ENCODE assay signal across 17 cellular contexts in genomic region chr5:97735209-97735608, GRCh38.
DNase-seq lines count a peak whose midpoint lies in the region; TF ChIP-seq lines count a peak whose summit lies in the region.
"Had no signal": no experiment of that assay in that cellular context is flagged by ENCODE, and none has a peak within 500 bp of the region (broad histone marks: within the 10 kb centered on the region; RNA-seq: fewer than 3 reads in every experiment).

No MANE protein-coding gene starts in this region.

- H3K27ac ChIP-seq in RWPE1: no peak overlapping the region
- H3K27ac ChIP-seq: PC-9, upper lobe of right lung had no signal

- POLR2A ChIA-PET in RWPE1 (lab: Yijun Ruan, JAX; ENCODE audit: low non-redundant PET): no interaction called here

- DNase-seq in ELR (ENCODE audit: low read depth): peak; percentile 92
- DNase-seq in RWPE1 (ENCODE audit: low spot score): peak; percentile 80
- peak; percentile 98 for DNase-seq in epithelial cell of esophagus (ENCODE audit: low read depth)
- peak; percentile 60 to 91 for DNase-seq in lung microvascular endothelial cell (ENCODE audit: low read depth in 2 of 2)
- no peak for DNase-seq in NCI-H2171 (lab: John Stamatoyannopoulos, UW)
- no peak for DNase-seq in globus pallidus (ENCODE audit: low spot score)
- DNase-seq in posterior vena cava (ENCODE audit: low spot score): no peak
- no peak for DNase-seq in GM20000 (ENCODE audit: low spot score)
- DNase-seq: activated CD4-positive, CD25-positive, alpha-beta regulatory T cell treated with anti-CD3 and anti-CD28 coated beads, Interleukin-2, amount 50 U/mL, for 72 hours; left ventricle myocardium superior; natural killer cell; NCI-H1417 treated with DMSO at 0.1 percent for 48 hours; NCI-H345; PC-9; right cardiac atrium; stimulated activated CD4-positive, alpha-beta T cell treated with anti-CD3 and anti-CD28 coated beads, Interleukin-4, amount 100 ng/mL, for 24 hours; upper lobe of right lung had no signal

- no peak overlapping the region for H3K4me3 ChIP-seq in epithelial cell of esophagus (ENCODE audit: low read length)
- H3K4me3 ChIP-seq: PC-9, upper lobe of right lung had no signal

- CTCF ChIA-PET in RWPE1 (lab: Yijun Ruan, JAX): interaction anchor here (0.6 kb wide), 1 partner anchor 305 kb away, joined by 3 read pairs; no protein-coding TSS in a partner anchor

- intact Hi-C loops in posterior vena cava (cut with DNase I): no loop called here

- TF ChIP-seq CTCF in RWPE1 (conservative IDR thresholded peaks at IDR 0.05; ENCODE audit: low read depth): no peak
- TF ChIP-seq CTCF in epithelial cell of esophagus (IDR thresholded peaks at IDR 0.05; ENCODE audit: insufficient read depth, low read depth, low read length, missing control alignments): no peak
- no peak for TF ChIP-seq CTCF in GM20000 (IDR thresholded peaks at IDR 0.05; ENCODE audit: extremely low read depth, missing control alignments)

Comparison
In these comparisons a context has a peak if more than half of its experiments do, and no peak if none do; other contexts are left out.
1. DNase-seq: peak in ELR (single experiment), RWPE1 (single experiment), epithelial cell of esophagus (single experiment) and lung microvascular endothelial cell (2 of 2); none in NCI-H2171 (single experiment), globus pallidus (single experiment), posterior vena cava (single experiment) and GM20000 (single experiment).